14 cellular contexts compared by ENCODE assay signal in the genomic region with DNA sequence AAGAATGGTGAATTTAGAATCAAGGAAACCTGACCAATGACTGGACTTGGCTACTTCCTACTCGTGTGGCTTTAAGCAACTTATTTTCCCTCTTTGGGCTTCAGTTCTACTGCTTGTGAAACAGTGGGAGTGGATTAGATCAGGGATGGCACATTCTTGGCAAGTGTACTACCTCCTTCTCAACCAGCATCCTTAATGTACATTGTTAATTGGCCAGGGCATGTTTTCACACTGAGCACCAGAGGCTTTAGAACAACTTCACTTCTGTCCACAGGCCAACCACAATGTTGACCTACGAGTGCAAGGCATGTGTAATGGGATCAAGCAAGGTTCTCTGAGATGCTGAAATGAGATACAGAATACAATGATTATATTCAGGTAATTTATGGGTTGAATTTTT.
"Had no signal": no experiment of that assay in that cellular context is flagged by ENCODE, and none has a peak within 500 bp of the region (broad histone marks: within the 10 kb centered on the region; RNA-seq: fewer than 3 reads in every experiment).

No MANE protein-coding gene starts in this region.

- H3K9me3 ChIP-seq: mucosa of descending colon, psoas muscle had no signal

- ATAC-seq: activated CD4-positive, alpha-beta T cell treated with anti-CD3 and anti-CD28 coated beads for 36 hours; activated T-cell treated with anti-CD3 and anti-CD28 coated beads, Interleukin-2, amount 50 U/mL, for 72 hours; left colon; mucosa of descending colon; natural killer cell; psoas muscle; stimulated activated naive CD8-positive, alpha-beta T cell treated with anti-CD3 and anti-CD28 coated beads, Interleukin-15, amount 100 ng/mL, for 72 hours had no signal

- H3K4me1 ChIP-seq: psoas muscle had no signal

- H3K27ac ChIP-seq: psoas muscle had no signal

- H3K4me3 ChIP-seq: mucosa of descending colon, psoas muscle had no signal

- DNase-seq: activated CD4-positive, alpha-beta memory T cell treated with anti-CD3 and anti-CD28 coated beads, Interleukin-2, amount 10 ng/mL, durations not matched to agents 7 days and 5 days; activated CD4-positive, alpha-beta T cell treated with anti-CD3 and anti-CD28 coated beads for 36 hours; activated CD8-positive, alpha-beta memory T cell treated with anti-CD3 and anti-CD28 coated beads, Interleukin-2, amount 50 U/mL, for 4 hours; activated T-cell treated with anti-CD3 and anti-CD28 coated beads, Interleukin-2, amount 50 U/mL, for 72 hours; cortex of kidney; effector CD8-positive, alpha-beta T cell; glutamatergic neuron; left colon; mucosa of descending colon; natural killer cell; occipital lobe; psoas muscle; stimulated activated CD4-positive, alpha-beta T cell treated with anti-CD3 and anti-CD28 coated beads, Interleukin-4, amount 100 ng/mL, for 24 hours; stimulated activated naive CD8-positive, alpha-beta T cell treated with anti-CD3 and anti-CD28 coated beads, Interleukin-15, amount 100 ng/mL, for 72 hours had no signal
